In genomic region chr5:139835656-139836055, GRCh38 we compare ENCODE assay signal across 1 cellular context.
A peak's percentile ranks its signal among the peaks of the same experiment; 100 is the strongest.
TF ChIP-seq lines count a peak whose summit lies in the region.

No MANE protein-coding gene starts in this region.

TF ChIP-seq in HepG2, 621 proteins besides CTCF, POLR2A, EP300 and RAD21 (continued from another document):
- TF ChIP-seq REST (IDR thresholded peaks at IDR 0.05; ENCODE audit: borderline replicate concordance in 1 of 2, low read depth in 1 of 2, low read length in 2 of 2) (peak; percentile 59 to 90), MIER2 (CRISPR knock-in tag; IDR thresholded peaks at IDR 0.05) (peak; percentile 73)
